ENCODE assay signal across 17 cellular contexts in genomic region chr10:28077889-28078288, GRCh38.
DNase-seq lines count a peak whose midpoint lies in the region; ATAC-seq, FAIRE-seq and TF ChIP-seq lines count a peak whose summit lies in the region.
"Had no signal": no experiment of that assay in that cellular context is flagged by ENCODE, and none has a peak within 500 bp of the region (broad histone marks: within the 10 kb centered on the region; RNA-seq: fewer than 3 reads in every experiment).

No MANE protein-coding gene starts in this region.

- H3K4me2 ChIP-seq in keratinocyte (ENCODE audit: control insufficient read depth, extremely low read depth, insufficient read depth, low read depth, low read length), result no peak overlapping the region
- H3K4me2 ChIP-seq: BLaER1 treated with 17β-estradiol and CSF1 and Interleukin-3, amounts not matched to agents 10 nM and 100 nM had no signal

- H3K9me3 Mint-ChIP-seq in HFFc6, result no peaks in the 10 kb centered on the region; the same call in 1 of the 2 replicates
- H3K9me3 Mint-ChIP-seq: stimulated activated memory B cell treated with anti-CD40 and anti-IgM and Interleukin-4, amounts not matched to agents 10 μg/mL and 1 μg/mL and 100 μg/mL, for 72 hours had no signal

- peak overlapping the region; percentile 85 for H3K4me3 Mint-ChIP-seq in HFFc6
- H3K4me3 Mint-ChIP-seq: stimulated activated memory B cell treated with anti-CD40 and anti-IgM and Interleukin-4, amounts not matched to agents 10 μg/mL and 1 μg/mL and 100 μg/mL, for 72 hours had no signal

- intact Hi-C loops in esophagus muscularis mucosa (cut with DNase I), result no loop called here

- H3K4me1 Mint-ChIP-seq in HFFc6 (ENCODE audit: low read depth), result peaks cover 57% of the 10 kb centered on the region
- H3K4me1 Mint-ChIP-seq: stimulated activated memory B cell treated with anti-CD40 and anti-IgM and Interleukin-4, amounts not matched to agents 10 μg/mL and 1 μg/mL and 100 μg/mL, for 72 hours had no signal

- H2AFZ ChIP-seq in keratinocyte (ENCODE audit: control insufficient read depth, low read length), result no peak overlapping the region

- H3K4me1 ChIP-seq in keratinocyte (ENCODE audit: control insufficient read depth, extremely low read depth, insufficient read depth, low read length) (peaks cover 5% of the 10 kb centered on the region), esophagus muscularis mucosa (peaks cover 0 to 16% (median 6%) of the 10 kb centered on the region in 4 donors)
- H3K4me1 ChIP-seq: BLaER1 treated with 17β-estradiol and CSF1 and Interleukin-3, amounts not matched to agents 10 nM and 100 nM had no signal

- peaks cover 2% of the 10 kb centered on the region for H3K27me3 Mint-ChIP-seq in HFFc6 (ENCODE audit: insufficient read depth)
- H3K27me3 Mint-ChIP-seq: stimulated activated memory B cell treated with anti-CD40 and anti-IgM and Interleukin-4, amounts not matched to agents 10 μg/mL and 1 μg/mL and 100 μg/mL, for 72 hours had no signal

- no peaks in the 10 kb centered on the region for H3K9me1 ChIP-seq in keratinocyte (ENCODE audit: control insufficient read depth, extremely low read depth, insufficient read depth, low read length)

- dilution Hi-C loops in keratinocyte (cut with MboI; ENCODE audit: extremely low pct_ligation_motif_present, low sequenced_read_pairs), result no loop called here

- peak; percentile 37 for DNase-seq in AG20443 (ENCODE audit: low spot score)
- peak; percentile 85 for DNase-seq in HFFc6
- DNase-seq in amniotic stem cell (lab: John Stamatoyannopoulos, UW), result peak; percentile 4
- DNase-seq in keratinocyte (ENCODE audit: low read depth, low spot score), result peak; percentile 44
- no peak for DNase-seq in NCI-H2081 (lab: John Stamatoyannopoulos, UW)
- no peak for DNase-seq in esophagus muscularis mucosa (ENCODE audit: extremely low spot score)
- DNase-seq in AG08396 (ENCODE audit: low spot score), result no peak
- DNase-seq: dorsolateral prefrontal cortex; Karpas-422; NCI-H187 treated with DMSO at 0.1 percent for 48 hours; SIG-M5; stimulated activated CD4-positive, alpha-beta T cell treated with anti-CD3 and anti-CD28 coated beads, Interleukin-4, amount 100 ng/mL, for 24 hours; WERI-Rb-1 had no signal

- FAIRE-seq in keratinocyte (lab: Jason Lieb, UNC), result peak; percentile 83
- FAIRE-seq: H1 had no signal

- TF ChIP-seq POLR2A in esophagus muscularis mucosa (IDR thresholded peaks at IDR 0.05; ENCODE audit: low read depth), result no peak

- no peaks in the 10 kb centered on the region for H3K79me2 ChIP-seq in keratinocyte (ENCODE audit: control insufficient read depth, insufficient read depth, low read length)

- no peak for ATAC-seq in GM18870 (IDR thresholded peaks at IDR 0.05; ENCODE audit: unreplicated experiment)
- ATAC-seq: stimulated activated memory B cell treated with anti-CD40 and anti-IgM and Interleukin-4, amounts not matched to agents 10 μg/mL and 1 μg/mL and 100 μg/mL, for 72 hours had no signal

- 50% methylated on average over 4 of the region's 4 CpGs for WGBS in esophagus muscularis mucosa

- no peaks in the 10 kb centered on the region for H4K20me1 ChIP-seq in keratinocyte (ENCODE audit: control insufficient read depth, extremely low read depth, insufficient read depth, low read length)
- H4K20me1 ChIP-seq: BLaER1 treated with 17β-estradiol and CSF1 and Interleukin-3, amounts not matched to agents 10 nM and 100 nM had no signal

- H3K4me3 ChIP-seq in keratinocyte (ENCODE audit: control insufficient read depth in 2 of 3, extremely low read depth in 1 of 3, insufficient read depth in 2 of 3, low read depth in 1 of 3, low read length in 3 of 3) (no peak overlapping the region), esophagus muscularis mucosa (no peak overlapping the region)
- H3K4me3 ChIP-seq: BLaER1 treated with 17β-estradiol and CSF1 and Interleukin-3, amounts not matched to agents 10 nM and 100 nM; dorsolateral prefrontal cortex had no signal

- H3K36me3 ChIP-seq in keratinocyte (ENCODE audit: control insufficient read depth in 2 of 2, extremely low read depth in 1 of 2, insufficient read depth in 2 of 2, low read length in 2 of 2), result no peaks in the 10 kb centered on the region
- peaks cover 0 to 13% (median 5%) of the 10 kb centered on the region in 4 donors for H3K36me3 ChIP-seq in esophagus muscularis mucosa
- H3K36me3 ChIP-seq: WERI-Rb-1 had no signal

- H3K27me3 ChIP-seq in keratinocyte (ENCODE audit: control insufficient read depth, extremely low read depth, insufficient read depth, low read length) (no peaks in the 10 kb centered on the region), esophagus muscularis mucosa (no peaks in the 10 kb centered on the region)
- H3K27me3 ChIP-seq: BLaER1 treated with 17β-estradiol and CSF1 and Interleukin-3, amounts not matched to agents 10 nM and 100 nM; dorsolateral prefrontal cortex had no signal

- TF ChIP-seq EP300 in esophagus muscularis mucosa (IDR thresholded peaks at IDR 0.05), result no peak

- H3K36me3 Mint-ChIP-seq in HFFc6 (ENCODE audit: low read depth), result peaks cover 25% of the 10 kb centered on the region
- H3K36me3 Mint-ChIP-seq: stimulated activated memory B cell treated with anti-CD40 and anti-IgM and Interleukin-4, amounts not matched to agents 10 μg/mL and 1 μg/mL and 100 μg/mL, for 72 hours had no signal

- peak overlapping the region; percentile 2 for H3K27ac ChIP-seq in keratinocyte (ENCODE audit: control insufficient read depth, insufficient read depth, low read length)
- H3K27ac ChIP-seq in esophagus muscularis mucosa (replicated peaks in 1 of 4), result peak overlapping the region in 1 of 4 donors; percentile 21
- H3K27ac ChIP-seq: BLaER1 treated with 17β-estradiol and CSF1 and Interleukin-3, amounts not matched to agents 10 nM and 100 nM; dorsolateral prefrontal cortex; WERI-Rb-1 had no signal

- TF ChIP-seq CTCF in HFFc6 (IDR thresholded peaks at IDR 0.05) (no peak), keratinocyte (optimal IDR thresholded peaks at IDR 0.05 in 1 of 3, IDR thresholded peaks at IDR 0.05 in 1 of 3, conservative IDR thresholded peaks at IDR 0.05 in 1 of 3; ENCODE audit: extremely low read depth in 1 of 3, insufficient read depth in 2 of 3, low read length in 3 of 3) (no peak), esophagus muscularis mucosa (IDR thresholded peaks at IDR 0.05) (no peak)

- peaks cover 6% of the 10 kb centered on the region for H3K9me3 ChIP-seq in keratinocyte (ENCODE audit: control insufficient read depth, low read depth, low read length)
- H3K9me3 ChIP-seq in esophagus muscularis mucosa, result no peaks in the 10 kb centered on the region

- H3K27ac Mint-ChIP-seq in HFFc6, result peak overlapping the region; percentile 87
- H3K27ac Mint-ChIP-seq: stimulated activated memory B cell treated with anti-CD40 and anti-IgM and Interleukin-4, amounts not matched to agents 10 μg/mL and 1 μg/mL and 100 μg/mL, for 72 hours had no signal

- H3K9ac ChIP-seq in keratinocyte (ENCODE audit: control insufficient read depth, extremely low read depth, insufficient read depth, low read length), result no peak overlapping the region
- H3K9ac ChIP-seq: BLaER1 treated with 17β-estradiol and CSF1 and Interleukin-3, amounts not matched to agents 10 nM and 100 nM had no signal

Comparison
In these comparisons a context has a peak if more than half of its experiments do, and no peak if none do; other contexts are left out.
1. DNase-seq: peak in AG20443 (single experiment), HFFc6 (single experiment), amniotic stem cell (single experiment) and keratinocyte (single experiment); none in NCI-H2081 (0 of 2), esophagus muscularis mucosa (single experiment) and AG08396 (single experiment).